In the genomic region with DNA sequence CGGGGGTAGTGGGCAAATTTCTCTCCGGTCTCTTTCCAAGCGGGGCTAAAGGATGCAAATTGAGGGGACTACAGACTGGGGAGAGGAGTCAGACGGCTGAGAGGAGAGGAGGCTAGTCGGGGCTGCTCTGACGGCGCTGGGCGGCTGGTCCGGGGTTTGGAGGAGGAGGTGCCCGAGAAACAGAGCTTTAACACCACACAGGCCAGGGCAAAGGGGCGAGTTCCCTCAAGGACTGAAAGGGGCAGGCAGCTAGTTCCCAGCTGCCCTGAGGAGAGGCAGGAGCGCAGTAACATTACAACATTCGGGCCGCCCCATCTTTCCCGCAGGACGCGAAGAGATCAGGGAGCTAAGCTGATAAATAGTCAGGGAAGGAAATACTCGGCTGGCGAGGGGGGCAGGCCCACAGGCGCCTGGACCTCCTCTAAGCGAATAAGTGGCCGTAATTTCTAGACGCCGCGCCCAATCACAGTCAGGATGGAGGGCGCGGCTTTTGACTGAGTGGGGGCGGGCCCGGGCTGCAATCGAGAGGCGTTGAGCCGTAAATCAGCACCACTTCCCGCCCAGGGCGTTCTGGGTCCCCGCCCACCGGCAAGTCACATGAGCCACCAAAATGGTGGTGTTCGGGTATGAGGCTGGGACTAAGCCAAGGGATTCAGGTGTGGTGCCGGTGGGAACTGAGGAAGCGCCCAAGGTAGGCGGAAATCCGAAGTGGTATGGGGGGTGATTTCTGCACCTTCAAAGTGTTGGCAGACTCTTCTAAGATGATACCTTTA, we compare ENCODE assay signal across 8 cellular contexts. TPM values are rescaled to one million over a fixed set of nuclear protein-coding genes. Genes with fewer than 3 reads are reported as not detected.
DNase-seq lines count a peak whose midpoint lies in the region; ATAC-seq and TF ChIP-seq lines count a peak whose summit lies in the region.

Gene TMEM126B (plus strand): TSS at position 596 of the 773 bp plus-strand sequence. CDS start 15 bp downstream, at position 611.

- peak within 1 kb of the TSS; percentile 72 for H3K27ac ChIP-seq in WERI-Rb-1
- H3K27ac ChIP-seq in mammary epithelial cell (ENCODE audit: insufficient read depth, low read depth, low read length) = peak within 1 kb of the TSS; percentile 67
- H3K27ac ChIP-seq in smooth muscle cell (ENCODE audit: low read depth) = peak within 1 kb of the TSS; percentile 71

- H3K27me3 ChIP-seq in WERI-Rb-1 (ENCODE audit: insufficient read depth, low read depth, severe bottlenecking) (no peaks in the 10 kb centered on the region), mammary epithelial cell (ENCODE audit: insufficient read depth, low read length) (no peaks in the 10 kb centered on the region), smooth muscle cell (ENCODE audit: low read depth) (no peaks in the 10 kb centered on the region)

- dilution Hi-C loops in mammary epithelial cell (cut with HindIII; ENCODE audit: low sequenced_read_pairs) = no loop called here

- under 1% methylated on average over 16 of the region's 41 CpGs for WGBS in mammary epithelial cell (ENCODE audit: low coverage, missing lambda C conversion rate)
- WGBS in smooth muscle cell (ENCODE audit: low lambda C conversion rate) = under 1% methylated on average over 38 of the region's 41 CpGs

- H3K4me1 ChIP-seq in mammary epithelial cell (ENCODE audit: insufficient read depth, low read length) (peaks cover 21% of the 10 kb centered on the region), smooth muscle cell (ENCODE audit: low read depth) (peaks cover 22% of the 10 kb centered on the region)

- BruUV-seq in mammary epithelial cell (replicated peaks; lab: Mats Ljungman, UMichigan) = TSS peak; percentile 57

- H4K20me1 ChIP-seq in mammary epithelial cell (ENCODE audit: insufficient read depth, low read length) (no peaks in the 10 kb centered on the region), smooth muscle cell (ENCODE audit: low read depth) (no peaks in the 10 kb centered on the region)

- H3K9ac ChIP-seq in mammary epithelial cell (ENCODE audit: insufficient read depth, low read length) = peak within 1 kb of the TSS; percentile 83
- H3K9ac ChIP-seq in smooth muscle cell (ENCODE audit: low read depth) = peak within 1 kb of the TSS; percentile 69

- no peaks in the 10 kb centered on the region for H3F3A ChIP-seq in smooth muscle cell (ENCODE audit: low read depth)

- CTCF ChIA-PET in mammary epithelial cell (lab: Charles Lee; ENCODE audit: low non-redundant PET) = interaction anchor here (0.6 kb wide), 1 partner anchor 600 kb away, joined by 4 read pairs; no protein-coding TSS in a partner anchor

- ATAC-seq in GM18873 (IDR thresholded peaks at IDR 0.05; ENCODE audit: low FRiP score, unreplicated experiment) (peak; percentile 99), HG03139 (IDR thresholded peaks at IDR 0.05; ENCODE audit: unreplicated experiment) (peak; percentile 100)

- peaks cover 15% of the 10 kb centered on the region; the same call in 1 of the 2 replicates for H3K36me3 ChIP-seq in WERI-Rb-1
- H3K36me3 ChIP-seq in mammary epithelial cell (ENCODE audit: insufficient read depth, low read length) = peaks cover 4% of the 10 kb centered on the region
- H3K36me3 ChIP-seq in smooth muscle cell (ENCODE audit: low read depth) = no peaks in the 10 kb centered on the region

- H3K4me2 ChIP-seq in mammary epithelial cell (ENCODE audit: insufficient read depth, low read depth, low read length) (peak within 1 kb of the TSS; percentile 91), smooth muscle cell (peak within 1 kb of the TSS; percentile 98)

- H3K4me3 ChIP-seq in WERI-Rb-1 (ENCODE audit: low read depth, low read length) (peak within 1 kb of the TSS; percentile 63), mammary epithelial cell (replicated peaks in 1 of 3; ENCODE audit: insufficient read depth in 1 of 3, low read depth in 2 of 3, low read length in 3 of 3) (peak within 1 kb of the TSS; percentile 66 to 91 (median 79)), smooth muscle cell (peak within 1 kb of the TSS; percentile 63)

- H2AFZ ChIP-seq in mammary epithelial cell (ENCODE audit: low read depth, low read length) (peak within 1 kb of the TSS; percentile 94), smooth muscle cell (ENCODE audit: low read depth) (peak within 1 kb of the TSS; percentile 93)

- intact Hi-C loops in mammary epithelial cell (cut with micrococcal nuclease) = loop anchor here (2.0 kb wide), 2 partner anchors 33 to 37 kb away; partner anchors contain the start of gene CREBZF

- peak; percentile 96 for DNase-seq in ACHN
- peak; percentile 96 for DNase-seq in NCI-H2227 (lab: John Stamatoyannopoulos, UW; ENCODE audit: unreplicated experiment)
- DNase-seq in WERI-Rb-1 = peak; percentile 98
- DNase-seq in mammary epithelial cell = peak; percentile 98
- DNase-seq in iPS-NIHi11 (ENCODE audit: low spot score) = peak; percentile 93
- DNase-seq in smooth muscle cell (lab: John Stamatoyannopoulos, UW; ENCODE audit: unreplicated experiment) = peak; percentile 83

- in situ Hi-C loops in ACHN (cut with HindIII; ENCODE audit: low pct_ligation_motif_present, low pct_unique_long_range_greater_than_20kb, low sequenced_read_pairs) = no loop called here
- in situ Hi-C loops in mammary epithelial cell (cut with MboI; ENCODE audit: low sequenced_read_pairs in 2 of 2) = no loop called here

- peaks cover 39% of the 10 kb centered on the region for H3K79me2 ChIP-seq in mammary epithelial cell (ENCODE audit: insufficient read depth, low read length)
- peaks cover 37% of the 10 kb centered on the region for H3K79me2 ChIP-seq in smooth muscle cell (ENCODE audit: low read depth)

- TF ChIP-seq CTCF in WERI-Rb-1 (IDR thresholded peaks at IDR 0.05; ENCODE audit: low read depth, low read length) (no peak), mammary epithelial cell (conservative IDR thresholded peaks at IDR 0.05 in 1 of 2, IDR thresholded peaks at IDR 0.05 in 1 of 2; ENCODE audit: extremely low read depth in 1 of 2, insufficient read depth in 1 of 2, low read depth in 1 of 2, low read length in 2 of 2) (no peak), smooth muscle cell (IDR thresholded peaks at IDR 0.05; ENCODE audit: borderline replicate concordance, insufficient read depth, poor library complexity, severe bottlenecking) (no peak)

- H3K9me3 ChIP-seq in WERI-Rb-1 (ENCODE audit: severe bottlenecking) (no peaks in the 10 kb centered on the region), mammary epithelial cell (replicated peaks; ENCODE audit: insufficient read depth, low read length) (no peaks in the 10 kb centered on the region), smooth muscle cell (replicated peaks; ENCODE audit: low read depth) (no peaks in the 10 kb centered on the region)

RNA-seq across cellular contexts. Expression of gene TMEM126B, which starts in this region (rescaled TPM):
- total RNA-seq in mammary epithelial cell (10 to 100 TPM; 36.0 to 46.1 TPM), smooth muscle cell (76.8 and 89.3 TPM in 2 replicates)
- polyA plus RNA-seq in mammary epithelial cell (40.3 TPM), smooth muscle cell (49.7 and 53.0 TPM in 2 replicates)
- 29.4 TPM for polyA minus RNA-seq in mammary epithelial cell

Comparison
In these comparisons a context has a peak if more than half of its experiments do, and no peak if none do; other contexts are left out.
1. Peak in every context shown above with its lines: DNase-seq, ATAC-seq, H3K4me3 ChIP-seq and H3K27ac ChIP-seq.